28 cellular contexts compared by ENCODE assay signal in genomic region chr17:36994438-36994837, GRCh38. TPM values are rescaled to one million over a fixed set of nuclear protein-coding genes. Genes with fewer than 3 reads are reported as not detected.
DNase-seq lines count a peak whose midpoint lies in the region; ATAC-seq and TF ChIP-seq lines count a peak whose summit lies in the region.
"Had no signal": no experiment of that assay in that cellular context is flagged by ENCODE, and none has a peak within 500 bp of the region (broad histone marks: within the 10 kb centered on the region; RNA-seq: fewer than 3 reads in every experiment).

No MANE protein-coding gene starts in this region.

- H3K79me1 ChIP-seq in IMR-90 (ENCODE audit: low read depth in 1 of 2, low read length in 2 of 2), result peaks cover 4 to 15% of the 10 kb centered on the region in 2 experiments; a peak in 2 of 4 replicates

- no peak overlapping the region for H3K4me3 ChIP-seq in AG10803 (ENCODE audit: low read length)
- H3K4me3 ChIP-seq in IMR-90 (ENCODE audit: insufficient read depth, low read depth, low read length), result no peak overlapping the region
- no peak overlapping the region for H3K4me3 ChIP-seq in epithelial cell of esophagus (ENCODE audit: low read length)
- H3K4me3 ChIP-seq: coronary artery, right lobe of liver, SK-N-MC, testis had no signal

- no CpG with 5 or more reads among the region's 3 CpGs for WGBS in IMR-90 (ENCODE audit: extremely low coverage in 2 of 2, insufficient read length in 1 of 2), 2 experiments

- no peak overlapping the region for H4K8ac ChIP-seq in IMR-90 (ENCODE audit: low read depth in 2 of 2, low read length in 2 of 2)

- no peak for TF ChIP-seq POLR2A in IMR-90 (IDR thresholded peaks at IDR 0.05; ENCODE audit: low read depth, low read length)

- no peak overlapping the region for H3K9ac ChIP-seq in IMR-90 (ENCODE audit: low read depth, low read length)
- H3K9ac ChIP-seq: parathyroid adenoma had no signal

- no peak overlapping the region for H3K23ac ChIP-seq in IMR-90 (ENCODE audit: low read depth, low read length)

- no peak overlapping the region for H3K56ac ChIP-seq in IMR-90 (ENCODE audit: extremely low read depth, insufficient read depth, low read length)

- POLR2A ChIA-PET in IMR-90 (lab: Charles Lee; ENCODE audit: unreplicated experiment), result interaction anchor here (0.7 kb wide), 1 partner anchor 23 kb away, joined by 3 read pairs; no protein-coding TSS in a partner anchor

- no TSS peak for BruUV-seq in IMR-90 (replicated peaks; lab: Mats Ljungman, UMichigan)

- H3K27ac ChIP-seq in IMR-90 (ENCODE audit: insufficient read depth, low read length), result no peak overlapping the region
- H3K27ac ChIP-seq: coronary artery, parathyroid adenoma, right lobe of liver, SK-N-MC, testis had no signal

- peaks cover 26% of the 10 kb centered on the region for H3K36me3 ChIP-seq in IMR-90 (ENCODE audit: control insufficient read depth, insufficient read depth, low read length)

- H4K20me1 ChIP-seq in IMR-90 (ENCODE audit: insufficient read depth, low read length), result peaks cover 4% of the 10 kb centered on the region; the same call in 1 of the 2 replicates

- dilution Hi-C loops in IMR-90 (cut with HindIII; ENCODE audit: low sequenced_read_pairs, unreplicated experiment), result no loop called here

- no peak for TF ChIP-seq CTCF in AG10803 (conservative IDR thresholded peaks at IDR 0.05; ENCODE audit: low read length)
- no peak for TF ChIP-seq CTCF in IMR-90 (conservative IDR thresholded peaks at IDR 0.05; ENCODE audit: low read depth, low read length)
- no peak for TF ChIP-seq CTCF in epithelial cell of esophagus (IDR thresholded peaks at IDR 0.05; ENCODE audit: insufficient read depth, low read depth, low read length, missing control alignments)

- no peak overlapping the region for H3K18ac ChIP-seq in IMR-90 (ENCODE audit: low read depth, low read length)

- 0 out of 2 replicates have a peak, but pooled peaks cover 3% of the 10 kb centered on the region for H3K9me1 ChIP-seq in IMR-90 (ENCODE audit: insufficient read depth, low read length)

- no peaks in the 10 kb centered on the region for H3K27me3 ChIP-seq in IMR-90 (ENCODE audit: control insufficient read depth, insufficient read depth, low read length)
- H3K27me3 ChIP-seq: right lobe of liver, testis had no signal

- H2AK5ac ChIP-seq in IMR-90 (ENCODE audit: low read depth, low read length), result no peak overlapping the region

- no peak overlapping the region for H2BK5ac ChIP-seq in IMR-90 (ENCODE audit: low read depth, low read length, poor library complexity, severe bottlenecking)

- no peak overlapping the region for H3K14ac ChIP-seq in IMR-90 (replicated peaks; ENCODE audit: low read depth, low read length)

- H2BK15ac ChIP-seq in IMR-90 (ENCODE audit: low read depth, low read length), result no peak overlapping the region

- peak overlapping the region; percentile 41; the same call in 1 of the 2 replicates for H3K4me2 ChIP-seq in IMR-90 (ENCODE audit: low read depth, low read length)

- intact Hi-C loops in IMR-90 (cut with micrococcal nuclease), result no loop called here

- no peak overlapping the region for H3K4ac ChIP-seq in IMR-90 (ENCODE audit: low read depth, low read length)

- no peak overlapping the region for H2BK20ac ChIP-seq in IMR-90 (ENCODE audit: low read depth, low read length)

- ATAC-seq in IMR-90 (ENCODE audit: low read depth) (peak; percentile 77), HG03571 (IDR thresholded peaks at IDR 0.05; ENCODE audit: unreplicated experiment) (no peak), GM19023 (IDR thresholded peaks at IDR 0.05; ENCODE audit: unreplicated experiment) (no peak)
- ATAC-seq: activated CD8-positive, alpha-beta T cell treated with anti-CD3 and anti-CD28 coated beads, Interleukin-2, amount 10 ng/mL, durations not matched to agents 7 days and 5 days; HCT116; natural killer cell treated with Interleukin-12 subunit alpha and Interleukin-12 subunit beta and Interleukin-15 and Interleukin-18, amount 100 ng/mL, for 72 hours; right lobe of liver; stimulated activated effector memory CD8-positive, alpha-beta T cell treated with anti-CD3 and anti-CD28 coated beads, Interleukin-12 subunit alpha, Interleukin-12 subunit beta, amount 100 ng/mL, for 72 hours had no signal

- H2BK120ac ChIP-seq in IMR-90 (ENCODE audit: low read depth, low read length), result no peak overlapping the region

- CTCF ChIA-PET in IMR-90 (lab: Yijun Ruan, JAX), result interaction anchor here (1.4 kb wide), 1 partner anchor 54 kb away, joined by 4 read pairs; no protein-coding TSS in a partner anchor

- peaks cover 2% of the 10 kb centered on the region for H3K4me1 ChIP-seq in IMR-90 (ENCODE audit: control insufficient read depth, insufficient read depth, low read length)
- H3K4me1 ChIP-seq: parathyroid adenoma, right lobe of liver, testis had no signal

- H3K9me3 ChIP-seq in IMR-90 (ENCODE audit: control insufficient read depth, insufficient read depth, low read length), result no peaks in the 10 kb centered on the region
- H3K9me3 ChIP-seq: right lobe of liver, testis had no signal

- in situ Hi-C loops in IMR-90 (cut with MboI; ENCODE audit: low sequenced_read_pairs), result no loop called here

- DNase-seq in AG10803 (ENCODE audit: low read depth) (peak; percentile 65), IMR-90 (peak; percentile 56), epithelial cell of esophagus (ENCODE audit: low read depth) (peak; percentile 16), myocyte (ENCODE audit: low read depth) (peak; percentile 20), cerebellum (ENCODE audit: low spot score) (no peak), NCI-H2227 (lab: John Stamatoyannopoulos, UW; ENCODE audit: unreplicated experiment) (no peak)
- DNase-seq: ACHN; activated CD8-positive, alpha-beta T cell treated with anti-CD3 and anti-CD28 coated beads, Interleukin-2, amount 10 ng/mL, durations not matched to agents 7 days and 5 days; activated naive CD4-positive, alpha-beta T cell treated with anti-CD3 and anti-CD28 coated beads for 36 hours; activated T-cell treated with anti-CD3 and anti-CD28 coated beads, Interleukin-2, amount 50 U/mL, for 1 hour; CD8-positive, alpha-beta memory T cell; DMS79; islet precursor cell; Kasumi-1; NCI-H1105; NCI-H2081 treated with DMSO at 0.1 percent for 48 hours; NCI-H524; right lobe of liver; T1000; testis had no signal

- H4K5ac ChIP-seq in IMR-90 (ENCODE audit: low read depth, low read length), result no peak overlapping the region

- TF ChIP-seq RAD21 in IMR-90 (IDR thresholded peaks at IDR 0.05; ENCODE audit: low read length), result no peak

- H2AFZ ChIP-seq in IMR-90 (replicated peaks; ENCODE audit: low read length, poor library complexity), result no peak overlapping the region
- H2AFZ ChIP-seq: parathyroid adenoma had no signal

- H2AK9ac ChIP-seq in IMR-90 (replicated peaks; ENCODE audit: low read depth, low read length, poor library complexity), result no peak overlapping the region

- H4K91ac ChIP-seq in IMR-90 (ENCODE audit: insufficient read depth, low read depth, low read length), result no peak overlapping the region

TF ChIP-seq in IMR-90, 13 proteins besides CTCF, POLR2A, EP300 and RAD21:
- no peak for TF ChIP-seq MAFK (IDR thresholded peaks at IDR 0.05; ENCODE audit: low read depth, low read length)
- TF ChIP-seq RFX5 (IDR thresholded peaks at IDR 0.05; ENCODE audit: low read depth, low read length), result no peak
- no peak for TF ChIP-seq NFE2L2 (IDR thresholded peaks at IDR 0.05; ENCODE audit: low read depth, low read length)

RNA-seq across cellular contexts. Expression of gene AATF, which starts 45.7 kb away (rescaled TPM):
- total RNA-seq in IMR-90 (2012; rRNA removed), result 34.8 and 37.2 TPM in 2 replicates
- 18.1 and 21.0 TPM in 2 replicates for polyA plus RNA-seq in IMR-90 (2012; rRNA removed)
- polyA plus RNA-seq in IMR-90 (2012; cell fraction: cytosol; rRNA removed), result 7.0 and 14.1 TPM in 2 replicates
- polyA plus RNA-seq in IMR-90 (2012; cell fraction: nucleus; rRNA removed; ENCODE audit: low replicate concordance), result 6.8 and 16.3 TPM in 2 replicates
- 35.9 and 36.1 TPM in 2 replicates for total RNA-seq in myocyte
- polyA plus RNA-seq in myocyte (2012), result 35.4 TPM
- 18.6 TPM for total RNA-seq in cerebellum

RNA-seq across cellular contexts. Expression of gene LHX1, which starts 57.2 kb away (rescaled TPM):
- total RNA-seq in IMR-90 (2012; rRNA removed), result not detected in 2 replicates
- not detected in 2 replicates for polyA plus RNA-seq in IMR-90 (2012; rRNA removed)
- not detected in 2 replicates for polyA plus RNA-seq in IMR-90 (2012; cell fraction: cytosol; rRNA removed)
- not detected in 2 replicates for polyA plus RNA-seq in IMR-90 (2012; cell fraction: nucleus; rRNA removed; ENCODE audit: low replicate concordance)
- not detected in 2 replicates for total RNA-seq in myocyte
- polyA plus RNA-seq in myocyte (2012), result not detected
- 38.7 TPM for total RNA-seq in cerebellum
- total RNA-seq: activated CD8-positive, alpha-beta T cell treated with anti-CD3 and anti-CD28 coated beads, Interleukin-2, amount 10 ng/mL, durations not matched to agents 7 days and 5 days; activated naive CD4-positive, alpha-beta T cell treated with anti-CD3 and anti-CD28 coated beads for 36 hours; right lobe of liver had no signal
- polyA plus RNA-seq: CD8-positive, alpha-beta memory T cell had no signal

Comparison
In these comparisons a context has a peak if more than half of its experiments do, and no peak if none do; other contexts are left out.
1. DNase-seq: peak in AG10803 (single experiment), IMR-90 (single experiment), epithelial cell of esophagus (single experiment) and myocyte (single experiment); none in cerebellum (single experiment) and NCI-H2227 (single experiment).
2. RNA of gene LHX1, which starts 57.2 kb away (total RNA-seq): 38.7 TPM in cerebellum (single experiment); not detected in IMR-90 and not detected in myocyte; every median in the first group is over 10 times any median in the second.